ENCODE assay signal across 9 cellular contexts in genomic region chr11:12157241-12157661, GRCh38. TPM values are rescaled to one million over a fixed set of nuclear protein-coding genes. Genes with fewer than 3 reads are reported as not detected.
DNase-seq lines count a peak whose midpoint lies in the region; ATAC-seq, FAIRE-seq and TF ChIP-seq lines count a peak whose summit lies in the region.
"Had no signal": no experiment of that assay in that cellular context is flagged by ENCODE, and none has a peak within 500 bp of the region (broad histone marks: within the 10 kb centered on the region; RNA-seq: fewer than 3 reads in every experiment).

No MANE protein-coding gene starts in this region.

- H3K27me3 ChIP-seq in endothelial cell of umbilical vein (ENCODE audit: control insufficient read depth in 2 of 2, insufficient read depth in 2 of 2, low read length in 2 of 2) (no peaks in the 10 kb centered on the region), smooth muscle cell (ENCODE audit: low read depth) (no peaks in the 10 kb centered on the region)

- no peak overlapping the region for H3K9ac ChIP-seq in endothelial cell of umbilical vein (replicated peaks; ENCODE audit: extremely low read depth, insufficient read depth, low read length)
- no peak overlapping the region for H3K9ac ChIP-seq in smooth muscle cell (ENCODE audit: low read depth)

- H3K36me3 ChIP-seq in endothelial cell of umbilical vein (ENCODE audit: control insufficient read depth in 2 of 2, extremely low read depth in 1 of 2, insufficient read depth in 2 of 2, low read length in 2 of 2) (peaks cover 6 to 9% of the 10 kb centered on the region in 2 experiments), smooth muscle cell (ENCODE audit: low read depth) (no peaks in the 10 kb centered on the region)

- DNase-seq in GM04503 (ENCODE audit: low read depth) (peak; percentile 77), RPMI7951 (ENCODE audit: low read depth) (peak; percentile 89), endothelial cell of umbilical vein (ENCODE audit: low read depth, low spot score) (peak; percentile 29), smooth muscle cell (lab: John Stamatoyannopoulos, UW; ENCODE audit: unreplicated experiment) (no peak), HT-29 (ENCODE audit: low spot score) (no peak), GOT3 (lab: John Stamatoyannopoulos, UW) (no peak)
- DNase-seq in activated effector memory CD4-positive, alpha-beta T cell treated with Interleukin-2 at 50 U/mL for 16 hours: no peak
- DNase-seq: foreskin melanocyte had no signal

- no peak overlapping the region for H3K4me3 ChIP-seq in endothelial cell of umbilical vein (replicated peaks in 1 of 3; ENCODE audit: insufficient read depth in 1 of 3, low read depth in 1 of 3, low read length in 3 of 3)
- H3K4me3 ChIP-seq in smooth muscle cell: no peak overlapping the region

- H2AFZ ChIP-seq in endothelial cell of umbilical vein (ENCODE audit: low read depth, low read length) (no peak overlapping the region), smooth muscle cell (ENCODE audit: low read depth) (no peak overlapping the region)

- dilution Hi-C loops in endothelial cell of umbilical vein (cut with MboI; ENCODE audit: extremely low pct_ligation_motif_present, low sequenced_read_pairs): no loop called here

- intact Hi-C loops in endothelial cell of umbilical vein (cut with micrococcal nuclease): no loop called here

- H3K4me2 ChIP-seq in endothelial cell of umbilical vein (ENCODE audit: insufficient read depth, low read length) (no peak overlapping the region), smooth muscle cell (peak overlapping the region; percentile 61)

- no peak for ATAC-seq in HG02763 (IDR thresholded peaks at IDR 0.05; ENCODE audit: unreplicated experiment)

- no peak for TF ChIP-seq CTCF in endothelial cell of umbilical vein (IDR thresholded peaks at IDR 0.05; ENCODE audit: extremely low read depth in 1 of 2, insufficient read depth in 1 of 2, low read depth in 1 of 2, low read length in 2 of 2)
- no peak for TF ChIP-seq CTCF in smooth muscle cell (IDR thresholded peaks at IDR 0.05; ENCODE audit: borderline replicate concordance, insufficient read depth, poor library complexity, severe bottlenecking)

- no peak for TF ChIP-seq POLR2A in endothelial cell of umbilical vein (IDR thresholded peaks at IDR 0.05; ENCODE audit: low read depth, low read length)

- no TSS peak for BruUV-seq in endothelial cell of umbilical vein (replicated peaks; lab: Mats Ljungman, UMichigan)

- no peaks in the 10 kb centered on the region for H4K20me1 ChIP-seq in endothelial cell of umbilical vein (replicated peaks; ENCODE audit: control insufficient read depth, extremely low read depth, insufficient read depth, low read length)
- no peaks in the 10 kb centered on the region for H4K20me1 ChIP-seq in smooth muscle cell (ENCODE audit: low read depth)

- 67% methylated on average over 1 of the region's 1 CpG for WGBS in smooth muscle cell (ENCODE audit: low lambda C conversion rate)

- H3F3A ChIP-seq in smooth muscle cell (ENCODE audit: low read depth): peaks cover 31% of the 10 kb centered on the region

- POLR2A ChIA-PET in endothelial cell of umbilical vein (lab: Charles Lee): no interaction called here

- CTCF ChIA-PET in endothelial cell of umbilical vein (lab: Charles Lee): interaction anchor here (0.8 to 3.3 kb wide), 6 partner anchors 15 to 79 kb away, joined by 3 to 22 read pairs (median 4); no protein-coding TSS in a partner anchor

- no peaks in the 10 kb centered on the region for H3K9me1 ChIP-seq in endothelial cell of umbilical vein (replicated peaks; ENCODE audit: control insufficient read depth, extremely low read depth, insufficient read depth, low read length)

- peak overlapping the region; percentile 5 for H3K27ac ChIP-seq in endothelial cell of umbilical vein (ENCODE audit: insufficient read depth, low read depth, low read length)
- peak overlapping the region; percentile 99 for H3K27ac ChIP-seq in smooth muscle cell (ENCODE audit: low read depth)

- FAIRE-seq in endothelial cell of umbilical vein (lab: Jason Lieb, UNC): peak; percentile 42

- no peaks in the 10 kb centered on the region for H3K9me3 ChIP-seq in endothelial cell of umbilical vein (replicated peaks; ENCODE audit: control insufficient read depth, insufficient read depth, low read length)
- H3K9me3 ChIP-seq in smooth muscle cell (replicated peaks; ENCODE audit: low read depth): no peaks in the 10 kb centered on the region

- H3K4me1 ChIP-seq in endothelial cell of umbilical vein (ENCODE audit: control insufficient read depth, extremely low read depth, insufficient read depth, low read length): peaks cover 22% of the 10 kb centered on the region
- H3K4me1 ChIP-seq in smooth muscle cell (ENCODE audit: low read depth): peaks cover 19% of the 10 kb centered on the region

- H3K79me2 ChIP-seq in endothelial cell of umbilical vein (ENCODE audit: control insufficient read depth, insufficient read depth, low read length) (peaks cover 14% of the 10 kb centered on the region), smooth muscle cell (ENCODE audit: low read depth) (peaks cover 31% of the 10 kb centered on the region)

TF ChIP-seq in endothelial cell of umbilical vein, 7 proteins besides CTCF, POLR2A, EP300 and RAD21:
- TF ChIP-seq JUN (IDR thresholded peaks at IDR 0.05; ENCODE audit: borderline replicate concordance, insufficient read depth, insufficient read length, low read depth): no peak
- TF ChIP-seq FOS (IDR thresholded peaks at IDR 0.05; ENCODE audit: borderline replicate concordance, insufficient read depth, low read length): no peak
- TF ChIP-seq MYC (IDR thresholded peaks at IDR 0.05; ENCODE audit: low read depth, low read length): no peak
- TF ChIP-seq EZH2 (IDR thresholded peaks at IDR 0.05; ENCODE audit: borderline replicate concordance, low read depth, low read length, severe bottlenecking): no peak
- TF ChIP-seq GATA2 (IDR thresholded peaks at IDR 0.05; ENCODE audit: insufficient read depth, insufficient read length, low read depth, low read length): no peak
- TF ChIP-seq POLR2AphosphoS5 (IDR thresholded peaks at IDR 0.05; ENCODE audit: insufficient read depth, low read depth, low read length): no peak
- TF ChIP-seq MAX (IDR thresholded peaks at IDR 0.05; ENCODE audit: insufficient read depth, insufficient read length): no peak

RNA-seq across cellular contexts. Expression of gene MICAL2, which starts 46.9 kb away (rescaled TPM):
- 58.6 TPM in 2 replicates for total RNA-seq in RPMI7951 (2014; rRNA removed; shearing (Covaris generic))
- total RNA-seq in endothelial cell of umbilical vein (200 and 222 TPM in 2 replicates), smooth muscle cell (278 and 287 TPM in 2 replicates)
- polyA plus RNA-seq in endothelial cell of umbilical vein (64.7 and 67.6 TPM in 2 replicates), smooth muscle cell (158 and 161 TPM in 2 replicates)
- 74.6 and 84.6 TPM in 2 replicates for polyA plus RNA-seq in endothelial cell of umbilical vein (2011; cell fraction: cytosol; rRNA removed)
- 108 and 127 TPM in 2 replicates for polyA plus RNA-seq in endothelial cell of umbilical vein (2011; cell fraction: nucleus; rRNA removed)
- 116 and 178 TPM in 2 replicates for polyA plus RNA-seq in endothelial cell of umbilical vein (2012)
- 248 and 293 TPM in 2 replicates for polyA minus RNA-seq in endothelial cell of umbilical vein
- 2.5 TPM for polyA minus RNA-seq in endothelial cell of umbilical vein (2011; cell fraction: cytosol; rRNA and poly(A)+ RNA removed)
- 222 and 257 TPM in 2 replicates for polyA minus RNA-seq in endothelial cell of umbilical vein (2011; cell fraction: nucleus; rRNA and poly(A)+ RNA removed)
- 150 and 153 TPM in 2 replicates for total RNA-seq in HT-29 (2014; rRNA removed; shearing (Covaris generic))

Comparison
In these comparisons a context has a peak if more than half of its experiments do, and no peak if none do; other contexts are left out.
1. DNase-seq: peak in GM04503 (single experiment), RPMI7951 (single experiment) and endothelial cell of umbilical vein (single experiment); none in smooth muscle cell (single experiment), HT-29 (single experiment), GOT3 (single experiment) and activated effector memory CD4-positive, alpha-beta T cell treated with Interleukin-2 at 50 U/mL for 16 hours (single experiment).